In genomic region chr12:67811437-67812361, GRCh38 we compare ENCODE assay signal across 15 cellular contexts.
A peak's percentile ranks its signal among the peaks of the same experiment; 100 is the strongest.
DNase-seq lines count a peak whose midpoint lies in the region; ATAC-seq and TF ChIP-seq lines count a peak whose summit lies in the region.
"Had no signal": no experiment of that assay in that cellular context is flagged by ENCODE, and none has a peak within 500 bp of the region (broad histone marks: within the 10 kb centered on the region; RNA-seq: fewer than 3 reads in every experiment).

No MANE protein-coding gene starts in this region.

- TF ChIP-seq POLR2A in gastrocnemius medialis (IDR thresholded peaks at IDR 0.05) = no peak

- H3K36me3 ChIP-seq in ACC112 (ENCODE audit: insufficient read depth, low read length) (0 out of 2 replicates have a peak, but pooled peaks cover 2% of the 10 kb centered on the region), GM23248 (ENCODE audit: low read depth) (no peaks in the 10 kb centered on the region), kidney epithelial cell (ENCODE audit: control insufficient read depth, insufficient read depth, low read length) (no peaks in the 10 kb centered on the region), gastrocnemius medialis (no peaks in the 10 kb centered on the region)

- H3K9me3 ChIP-seq in GM23248 (ENCODE audit: low read depth) (peaks cover 6% of the 10 kb centered on the region), gastrocnemius medialis (peaks cover 0 to 5% (median 3%) of the 10 kb centered on the region in 3 donors)

- TF ChIP-seq CTCF in kidney epithelial cell (IDR thresholded peaks at IDR 0.05; ENCODE audit: insufficient read depth, low read length, poor library complexity, severe bottlenecking) (no peak), gastrocnemius medialis (IDR thresholded peaks at IDR 0.05 in 4 of 5, conservative IDR thresholded peaks at IDR 0.05 in 1 of 5) (no peak)

- peaks cover 29% of the 10 kb centered on the region for H3F3A ChIP-seq in GM23248 (ENCODE audit: insufficient read depth)

- peak; percentile 91 for DNase-seq in GM23248
- peak; percentile 85 for DNase-seq in amniotic epithelial cell (ENCODE audit: low read depth)
- peak; percentile 43 for DNase-seq in kidney epithelial cell (ENCODE audit: low read depth)
- no peak for DNase-seq in COR-L47 (lab: John Stamatoyannopoulos, UW)
- no peak for DNase-seq in stimulated activated CD4-positive, alpha-beta T cell treated with anti-CD3 and anti-CD28 coated beads, Interleukin-2, amount 100 ng/mL, for 24 hours
- DNase-seq in NCI-H1048 (lab: John Stamatoyannopoulos, UW) = no peak
- DNase-seq in gastrocnemius medialis = no peak
- DNase-seq: CD4-positive, CD25-positive, alpha-beta regulatory T cell; effector CD4-positive, alpha-beta T cell; midbrain; NCI-H1092 treated with DMSO at 0.1 percent for 48 hours; stimulated activated naive B cell treated with anti-CD40 and anti-IgM and Interleukin-4, amounts not matched to agents 10 μg/mL and 1 μg/mL and 100 μg/mL, for 72 hours had no signal

- H3K4me3 ChIP-seq in ACC112 (ENCODE audit: low read depth, low read length) (peak overlapping the region; percentile 13; the same call in 1 of the 2 replicates), GM23248 (no peak overlapping the region), kidney epithelial cell (ENCODE audit: low read depth, low read length) (no peak overlapping the region), gastrocnemius medialis (no peak overlapping the region)
- H3K4me3 ChIP-seq: PC-9 had no signal

- no peaks in the 10 kb centered on the region for H3K79me2 ChIP-seq in ACC112 (ENCODE audit: control insufficient read depth, insufficient read depth, low read length, unreplicated experiment)
- H3K79me2 ChIP-seq in GM23248 (ENCODE audit: insufficient read depth) = no peaks in the 10 kb centered on the region
- H3K79me2 ChIP-seq: parathyroid adenoma had no signal

- in situ Hi-C loops in GM23248 (cut with MboI) = no loop called here
- in situ Hi-C loops in gastrocnemius medialis (cut with MboI; ENCODE audit: low sequenced_read_pairs in 4 of 4) = no loop called here

- no peak overlapping the region for H3K9ac ChIP-seq in GM23248
- H3K9ac ChIP-seq: parathyroid adenoma had no signal

- H3K9me2 ChIP-seq in GM23248 (ENCODE audit: insufficient read depth) = no peaks in the 10 kb centered on the region

- H4K20me1 ChIP-seq in GM23248 (ENCODE audit: insufficient read depth) = no peaks in the 10 kb centered on the region

- intact Hi-C loops in gastrocnemius medialis (cut with DNase I; ENCODE audit: low total_unique reads) = no loop called here

- H3K27ac ChIP-seq in ACC112 (ENCODE audit: low read depth, low read length) (peak overlapping the region; percentile 71), GM23248 (peak overlapping the region; percentile 70), gastrocnemius medialis (no peak overlapping the region)
- H3K27ac ChIP-seq: parathyroid adenoma, PC-9 had no signal

- H3K4me2 ChIP-seq in GM23248 (ENCODE audit: unreplicated experiment) = no peak overlapping the region
- H3K4me2 ChIP-seq: PC-9 had no signal

- H3K4me1 ChIP-seq in ACC112 (ENCODE audit: control insufficient read depth, insufficient read depth, low read length, unreplicated experiment) (peaks cover 38% of the 10 kb centered on the region), GM23248 (ENCODE audit: insufficient read depth) (peaks cover 22% of the 10 kb centered on the region), gastrocnemius medialis (peaks cover 8 to 9% of the 10 kb centered on the region in 2 donors)
- H3K4me1 ChIP-seq: parathyroid adenoma had no signal

- 92 to 96% methylated on average over 1 of the region's 1 CpG for WGBS in GM23248 (ENCODE audit: low coverage in 1 of 2, low lambda C conversion rate in 2 of 2, missing lambda C conversion rate in 2 of 2), 2 experiments

- H2AFZ ChIP-seq in ACC112 (ENCODE audit: low read length, unreplicated experiment) (no peak overlapping the region), GM23248 (no peak overlapping the region)
- H2AFZ ChIP-seq: parathyroid adenoma, PC-9 had no signal

- H3K27me3 ChIP-seq in ACC112 (ENCODE audit: insufficient read depth, low read length) = no peaks in the 10 kb centered on the region
- no peaks in the 10 kb centered on the region for H3K27me3 ChIP-seq in GM23248 (replicated peaks; ENCODE audit: insufficient read depth)
- no peaks in the 10 kb centered on the region for H3K27me3 ChIP-seq in kidney epithelial cell (ENCODE audit: control insufficient read depth, insufficient read depth, low read length)
- H3K27me3 ChIP-seq in gastrocnemius medialis = no peaks in the 10 kb centered on the region

- ATAC-seq in gastrocnemius medialis = no peak
- ATAC-seq: stimulated activated naive B cell treated with anti-CD40 and anti-IgM and Interleukin-4, amounts not matched to agents 10 μg/mL and 1 μg/mL and 100 μg/mL, for 72 hours had no signal

Comparison
In these comparisons a context has a peak if more than half of its experiments do, and no peak if none do; other contexts are left out.
1. H3K27ac ChIP-seq: peak in ACC112 (single experiment) and GM23248 (single experiment); none in gastrocnemius medialis (0 of 4).
2. DNase-seq: peak in GM23248 (single experiment), amniotic epithelial cell (single experiment) and kidney epithelial cell (single experiment); none in COR-L47 (single experiment), stimulated activated CD4-positive, alpha-beta T cell treated with anti-CD3 and anti-CD28 coated beads, Interleukin-2, amount 100 ng/mL, for 24 hours (0 of 2), NCI-H1048 (single experiment) and gastrocnemius medialis (0 of 2).